Comparison of ENCODE assay signal across 33 cellular contexts in genomic region chr2:202960524-202960923, GRCh38.
"Had no signal": no experiment of that assay in that cellular context is flagged by ENCODE, and none has a peak within 500 bp of the region (broad histone marks: within the 10 kb centered on the region; RNA-seq: fewer than 3 reads in every experiment).

No MANE protein-coding gene starts in this region.

- ATAC-seq: activated CD8-positive, alpha-beta T cell treated with anti-CD3 and anti-CD28 coated beads for 36 hours; activated naive CD4-positive, alpha-beta T cell treated with anti-CD3 and anti-CD28 coated beads, Interleukin-2, amount 50 U/mL, for 72 hours; activated T-cell treated with anti-CD3 and anti-CD28 coated beads, Interleukin-2, amount 50 U/mL, for 4 hours; activated T-cell treated with anti-CD3 and anti-CD28 coated beads, Interleukin-2, amount 50 U/mL, for 72 hours; activated T-helper 17 cell treated with anti-CD3 and anti-CD28 coated beads, Interleukin-2, amount 50 U/mL, for 72 hours; body of pancreas had no signal

- H3K4me1 ChIP-seq: adrenal gland, body of pancreas, breast epithelium had no signal

- H3K27me3 ChIP-seq: adrenal gland, body of pancreas, brain microvascular endothelial cell, breast epithelium had no signal

- DNase-seq: activated B cell treated with CpG ODN at 0.5 μM for 24 hours; activated CD4-positive, alpha-beta memory T cell treated with anti-CD3 and anti-CD28 coated beads for 36 hours; activated CD4-positive, alpha-beta T cell treated with anti-CD3 and anti-CD28 coated beads for 4 hours; activated CD4-positive, alpha-beta T cell treated with anti-CD3 and anti-CD28 coated beads, Interleukin-2, amount 10 ng/mL, durations not matched to agents 24 days and 14 days; activated CD4-positive, alpha-beta T cell treated with anti-CD3 and anti-CD28 coated beads, Interleukin-2, amount 50 U/mL, for 1 hour; activated CD4-positive, alpha-beta T cell treated with anti-CD3 and anti-CD28 coated beads, Interleukin-2, amount 50 U/mL, for 4 hours; activated CD4-positive, CD25-positive, alpha-beta regulatory T cell treated with anti-CD3 and anti-CD28 coated beads, Interleukin-2, amount 50 U/mL, for 72 hours; activated CD8-positive, alpha-beta memory T cell treated with anti-CD3 and anti-CD28 coated beads, Interleukin-2, amount 50 U/mL, for 4 hours; activated CD8-positive, alpha-beta T cell treated with anti-CD3 and anti-CD28 coated beads for 36 hours; activated effector memory CD4-positive, alpha-beta T cell treated with anti-CD3 and anti-CD28 coated beads, Interleukin-2, amount 50 U/mL, for 16 hours; activated gamma-delta T cell treated with Interleukin-2 at 50 U/mL for 16 hours; activated naive CD4-positive, alpha-beta T cell; activated naive CD4-positive, alpha-beta T cell treated with anti-CD3 and anti-CD28 coated beads for 36 hours; activated naive CD4-positive, alpha-beta T cell treated with anti-CD3 and anti-CD28 coated beads, Interleukin-2, amount 50 U/mL, for 16 hours; activated naive CD8-positive, alpha-beta T cell treated with anti-CD3 and anti-CD28 coated beads for 36 hours; activated T-cell treated with anti-CD3 and anti-CD28 coated beads for 4 hours; activated T-cell treated with anti-CD3 and anti-CD28 coated beads, Interleukin-2, amount 50 U/mL, for 1 hour; activated T-cell treated with anti-CD3 and anti-CD28 coated beads, Interleukin-2, amount 50 U/mL, for 4 hours; activated T-cell treated with anti-CD3 and anti-CD28 coated beads, Interleukin-2, amount 50 U/mL, for 72 hours; adrenal gland; amniotic stem cell; aorta; body of pancreas; brain microvascular endothelial cell; central memory CD4-positive, alpha-beta T cell; T-helper 2 cell; T-helper 9 cell had no signal

- H3K27ac ChIP-seq: adrenal gland, body of pancreas, brain microvascular endothelial cell, breast epithelium, VCaP had no signal

- H3K36me3 ChIP-seq: brain microvascular endothelial cell had no signal

- H3K4me3 ChIP-seq: adrenal gland, body of pancreas, breast epithelium had no signal

- FAIRE-seq: astrocyte, TTC549 had no signal

- H3K9me3 ChIP-seq: adrenal gland, body of pancreas, breast epithelium had no signal
